In genomic region chr19:55697698-55698097, GRCh38 we compare ENCODE assay signal across 1 cellular context.
TF ChIP-seq lines count a peak whose summit lies in the region.

No MANE protein-coding gene starts in this region.

TF ChIP-seq in HepG2, 621 proteins besides CTCF, POLR2A, EP300 and RAD21:
- no peak for TF ChIP-seq ZNF451 (CRISPR knock-in tag; IDR thresholded peaks at IDR 0.05)
- TF ChIP-seq ZBED4 (CRISPR knock-in tag; IDR thresholded peaks at IDR 0.05; ENCODE audit: borderline replicate concordance), result no peak
- no peak for TF ChIP-seq ZNF792 (CRISPR knock-in tag; IDR thresholded peaks at IDR 0.05)
- TF ChIP-seq HCFC1 (IDR thresholded peaks at IDR 0.05; ENCODE audit: low read depth, low read length), result no peak
- no peak for TF ChIP-seq STAT6 (CRISPR knock-in tag; IDR thresholded peaks at IDR 0.05; ENCODE audit: borderline replicate concordance)
- TF ChIP-seq ONECUT2 (CRISPR knock-in tag; IDR thresholded peaks at IDR 0.05), result no peak
- no peak for TF ChIP-seq DZIP1 (CRISPR knock-in tag; IDR thresholded peaks at IDR 0.05)
- no peak for TF ChIP-seq ZNF232 (CRISPR knock-in tag; IDR thresholded peaks at IDR 0.05; ENCODE audit: borderline replicate concordance)
- no peak for TF ChIP-seq ZNF224 (CRISPR knock-in tag; IDR thresholded peaks at IDR 0.05)
- no peak for TF ChIP-seq ZNF138 (CRISPR knock-in tag; IDR thresholded peaks at IDR 0.05; ENCODE audit: low read depth)
- no peak for TF ChIP-seq DMAP1 (CRISPR knock-in tag; IDR thresholded peaks at IDR 0.05)
- TF ChIP-seq THRA (CRISPR knock-in tag; IDR thresholded peaks at IDR 0.05; ENCODE audit: borderline replicate concordance), result no peak
- TF ChIP-seq EED (CRISPR knock-in tag; IDR thresholded peaks at IDR 0.05), result no peak
